ENCODE assay signal across 8 cellular contexts in the genomic region with DNA sequence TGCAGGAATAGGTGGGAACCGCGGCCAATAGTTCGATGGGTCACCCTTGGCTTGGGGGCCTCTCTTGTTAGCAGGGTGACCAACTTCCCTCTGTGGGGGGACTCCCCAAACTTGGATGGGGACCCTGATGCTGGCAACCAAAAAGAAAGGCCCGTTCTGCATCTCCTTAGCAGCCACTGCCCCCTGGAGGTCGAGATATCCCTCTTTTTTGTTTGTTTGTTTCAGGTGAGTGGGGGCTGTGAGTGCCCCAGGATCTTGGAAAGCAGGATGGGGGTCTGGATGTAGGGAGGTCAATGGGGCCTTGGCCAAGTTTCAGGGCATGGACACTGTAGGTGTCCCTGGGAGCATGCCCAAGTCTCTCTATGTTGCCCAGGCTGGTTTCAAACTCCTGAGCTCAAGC. TPM values are rescaled to one million over a fixed set of nuclear protein-coding genes. Genes with fewer than 3 reads are reported as not detected.
DNase-seq lines count a peak whose midpoint lies in the region; ATAC-seq and TF ChIP-seq lines count a peak whose summit lies in the region.
"Had no signal": no experiment of that assay in that cellular context is flagged by ENCODE, and none has a peak within 500 bp of the region (broad histone marks: within the 10 kb centered on the region; RNA-seq: fewer than 3 reads in every experiment).

No MANE protein-coding gene starts in this region.

- TF ChIP-seq EP300 in neural cell (conservative IDR thresholded peaks at IDR 0.05; ENCODE audit: poor library complexity, severe bottlenecking): no peak

- no peaks in the 10 kb centered on the region for H3K9me3 ChIP-seq in neural cell (ENCODE audit: low read length)

- H2AFZ ChIP-seq in neural cell (ENCODE audit: low read depth, low read length): no peak overlapping the region

- H3K4me2 ChIP-seq in neural cell (ENCODE audit: low read length): no peak overlapping the region

- no peaks in the 10 kb centered on the region for H4K20me1 ChIP-seq in neural cell (ENCODE audit: insufficient read depth)

- H3K27ac ChIP-seq in brain microvascular endothelial cell (no peak overlapping the region), neural cell (ENCODE audit: low read length) (no peak overlapping the region)

- ATAC-seq in HG02571 (IDR thresholded peaks at IDR 0.05; ENCODE audit: unreplicated experiment) (no peak), HG03442 (IDR thresholded peaks at IDR 0.05; ENCODE audit: unreplicated experiment) (no peak)

- TF ChIP-seq CTCF in GM12865 (IDR thresholded peaks at IDR 0.05; ENCODE audit: insufficient read depth, low read depth, low read length, missing control alignments) (peak; percentile 47), brain microvascular endothelial cell (IDR thresholded peaks at IDR 0.05; ENCODE audit: low read depth, low read length, missing control alignments) (peak; percentile 66), neural cell (IDR thresholded peaks at IDR 0.05; ENCODE audit: poor library complexity, severe bottlenecking) (peak; percentile 38)

- no peaks in the 10 kb centered on the region for H3F3A ChIP-seq in neural cell (ENCODE audit: insufficient read depth, low read length, poor library complexity, severe bottlenecking)

- H3K9me2 ChIP-seq in neural cell (ENCODE audit: insufficient read depth, low read length): no peaks in the 10 kb centered on the region

- H3K27me3 ChIP-seq in brain microvascular endothelial cell (replicated peaks) (no peaks in the 10 kb centered on the region), neural cell (ENCODE audit: insufficient read depth, low read depth, low read length) (no peaks in the 10 kb centered on the region)

- in situ Hi-C loops in brain microvascular endothelial cell (cut with HindIII; ENCODE audit: low pct_ligation_motif_present, low sequenced_read_pairs): no loop called here

- H3K36me3 ChIP-seq in brain microvascular endothelial cell (replicated peaks) (no peaks in the 10 kb centered on the region), neural cell (ENCODE audit: insufficient read depth, low read length) (no peaks in the 10 kb centered on the region)

- H3K4me3 ChIP-seq in GM12865 (ENCODE audit: low read depth, low read length): no peak overlapping the region
- no peak overlapping the region for H3K4me3 ChIP-seq in brain microvascular endothelial cell (ENCODE audit: low read depth, low read length)
- H3K4me3 ChIP-seq in neural cell (ENCODE audit: low read length): no peak overlapping the region

- no peak overlapping the region for H3K9ac ChIP-seq in neural cell (ENCODE audit: low read length)

- peak; percentile 50 for TF ChIP-seq RAD21 in neural cell (conservative IDR thresholded peaks at IDR 0.05)

- no peaks in the 10 kb centered on the region for H3K79me2 ChIP-seq in neural cell (replicated peaks; ENCODE audit: insufficient read depth, low read length)

- DNase-seq in GM12865 (ENCODE audit: low read depth): peak; percentile 34
- peak; percentile 55 for DNase-seq in NAMALWA (ENCODE audit: low spot score)
- DNase-seq in brain microvascular endothelial cell: no peak
- no peak for DNase-seq in anterior cingulate cortex (lab: John Stamatoyannopoulos, UW)
- DNase-seq: activated CD8-positive, alpha-beta memory T cell treated with anti-CD3 and anti-CD28 coated beads, Interleukin-2, amount 50 U/mL, for 48 hours had no signal

TF ChIP-seq in neural cell, 6 proteins besides CTCF, POLR2A, EP300 and RAD21:
- no peak for TF ChIP-seq EZH2 (IDR thresholded peaks at IDR 0.05; ENCODE audit: borderline replicate concordance, insufficient read depth, low read length, poor library complexity, severe bottlenecking)
- TF ChIP-seq POLR2AphosphoS5 (IDR thresholded peaks at IDR 0.05): no peak
- TF ChIP-seq MXI1 (conservative IDR thresholded peaks at IDR 0.05; ENCODE audit: poor library complexity, severe bottlenecking): no peak
- TF ChIP-seq SMC3 (conservative IDR thresholded peaks at IDR 0.05; ENCODE audit: poor library complexity): peak; percentile 41
- TF ChIP-seq, protein P1, sequence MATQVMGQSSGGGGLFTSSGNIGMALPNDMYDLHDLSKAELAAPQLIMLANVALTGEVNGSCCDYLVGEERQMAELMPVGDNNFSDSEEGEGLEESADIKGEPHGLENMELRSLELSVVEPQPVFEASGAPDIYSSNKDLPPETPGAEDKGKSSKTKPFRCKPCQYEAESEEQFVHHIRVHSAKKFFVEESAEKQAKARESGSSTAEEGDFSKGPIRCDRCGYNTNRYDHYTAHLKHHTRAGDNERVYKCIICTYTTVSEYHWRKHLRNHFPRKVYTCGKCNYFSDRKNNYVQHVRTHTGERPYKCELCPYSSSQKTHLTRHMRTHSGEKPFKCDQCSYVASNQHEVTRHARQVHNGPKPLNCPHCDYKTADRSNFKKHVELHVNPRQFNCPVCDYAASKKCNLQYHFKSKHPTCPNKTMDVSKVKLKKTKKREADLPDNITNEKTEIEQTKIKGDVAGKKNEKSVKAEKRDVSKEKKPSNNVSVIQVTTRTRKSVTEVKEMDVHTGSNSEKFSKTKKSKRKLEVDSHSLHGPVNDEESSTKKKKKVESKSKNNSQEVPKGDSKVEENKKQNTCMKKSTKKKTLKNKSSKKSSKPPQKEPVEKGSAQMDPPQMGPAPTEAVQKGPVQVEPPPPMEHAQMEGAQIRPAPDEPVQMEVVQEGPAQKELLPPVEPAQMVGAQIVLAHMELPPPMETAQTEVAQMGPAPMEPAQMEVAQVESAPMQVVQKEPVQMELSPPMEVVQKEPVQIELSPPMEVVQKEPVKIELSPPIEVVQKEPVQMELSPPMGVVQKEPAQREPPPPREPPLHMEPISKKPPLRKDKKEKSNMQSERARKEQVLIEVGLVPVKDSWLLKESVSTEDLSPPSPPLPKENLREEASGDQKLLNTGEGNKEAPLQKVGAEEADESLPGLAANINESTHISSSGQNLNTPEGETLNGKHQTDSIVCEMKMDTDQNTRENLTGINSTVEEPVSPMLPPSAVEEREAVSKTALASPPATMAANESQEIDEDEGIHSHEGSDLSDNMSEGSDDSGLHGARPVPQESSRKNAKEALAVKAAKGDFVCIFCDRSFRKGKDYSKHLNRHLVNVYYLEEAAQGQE (IDR thresholded peaks at IDR 0.05; ENCODE audit: borderline replicate concordance): no peak
TF ChIP-seq in neural cell: peak in this region for 1.

RNA-seq across cellular contexts. Expression of gene CRTC1, which starts 7.7 kb away (rescaled TPM):
- polyA plus RNA-seq in neural cell: 10.4 and 14.4 TPM in 2 replicates
- polyA minus RNA-seq in neural cell: 14.0 and 14.4 TPM in 2 replicates

RNA-seq across cellular contexts. Expression of gene KLHL26, which starts 39.0 kb away (rescaled TPM):
- polyA plus RNA-seq in neural cell: 4.7 and 8.0 TPM in 2 replicates
- polyA minus RNA-seq in neural cell: 14.6 TPM in 2 replicates

Comparison
In these comparisons a context has a peak if more than half of its experiments do, and no peak if none do; other contexts are left out.
1. DNase-seq: peak in GM12865 (single experiment) and NAMALWA (single experiment); none in brain microvascular endothelial cell (single experiment) and anterior cingulate cortex (0 of 58).
2. Peak in every context shown above with its lines, with median percentiles within 50 percentile points of each other: CTCF ChIP-seq.